Comparison of ENCODE assay signal across 10 cellular contexts in the genomic region with DNA sequence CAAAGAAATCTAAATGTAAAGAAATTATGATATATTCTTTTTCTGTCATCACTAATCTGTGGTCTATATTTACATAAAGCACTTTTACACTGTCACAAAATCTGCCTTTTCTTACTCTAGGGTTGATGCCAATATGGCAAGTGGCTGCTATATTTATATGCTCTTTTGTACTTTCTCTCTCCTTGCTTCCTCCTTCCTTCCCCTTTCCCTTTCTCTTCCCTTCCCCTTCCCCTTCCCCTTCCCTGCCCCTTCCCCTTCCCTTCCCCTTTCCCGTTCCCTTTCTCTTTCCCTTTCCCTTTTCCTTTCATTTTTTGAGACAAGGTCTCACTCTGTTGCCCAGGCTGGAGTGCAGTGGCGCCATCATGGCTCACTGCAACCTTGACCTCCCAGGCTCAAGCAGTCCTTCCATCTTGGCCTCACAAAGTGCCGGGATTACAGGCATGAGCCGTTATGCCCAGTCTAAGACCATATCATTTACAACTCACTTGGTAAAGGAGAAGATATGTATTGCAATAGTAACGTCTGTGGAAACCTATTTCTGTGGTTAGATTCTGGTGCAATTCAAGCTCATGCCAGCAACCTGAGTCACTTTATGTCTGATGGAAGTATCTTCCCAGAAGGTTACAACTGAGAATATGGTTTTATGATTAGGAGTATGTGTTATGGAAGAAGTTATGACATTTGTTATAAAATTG. TPM values are rescaled to one million over a fixed set of nuclear protein-coding genes. Genes with fewer than 3 reads are reported as not detected.
DNase-seq lines count a peak whose midpoint lies in the region; ATAC-seq and TF ChIP-seq lines count a peak whose summit lies in the region.
"Had no signal": no experiment of that assay in that cellular context is flagged by ENCODE, and none has a peak within 500 bp of the region (broad histone marks: within the 10 kb centered on the region; RNA-seq: fewer than 3 reads in every experiment).

No MANE protein-coding gene starts in this region.

- no peaks in the 10 kb centered on the region for H3K36me3 ChIP-seq in ovary

- no peak overlapping the region for H3K27ac ChIP-seq in foreskin keratinocyte
- no peak overlapping the region for H3K27ac ChIP-seq in ovary

- no peak for TF ChIP-seq EP300 in ovary (IDR thresholded peaks at IDR 0.05)

- ATAC-seq in foreskin keratinocyte (peak; percentile 95), Right ventricle myocardium superior (ENCODE audit: poor library complexity) (no peak), GM21529 (IDR thresholded peaks at IDR 0.05; ENCODE audit: unreplicated experiment) (no peak)

- TF ChIP-seq CTCF in foreskin keratinocyte (conservative IDR thresholded peaks at IDR 0.05) (no peak), ovary (IDR thresholded peaks at IDR 0.05) (no peak)

- H3K4me1 ChIP-seq in foreskin keratinocyte (peaks cover 3% of the 10 kb centered on the region), ovary (ENCODE audit: insufficient read depth) (no peaks in the 10 kb centered on the region)

- in situ Hi-C loops in ACHN (cut with HindIII; ENCODE audit: low pct_ligation_motif_present, low pct_unique_long_range_greater_than_20kb, low sequenced_read_pairs): no loop called here

- no peak overlapping the region for H3K4me3 ChIP-seq in ovary

- H3K9me3 ChIP-seq in ovary: no peaks in the 10 kb centered on the region

- DNase-seq in ACHN (peak; percentile 12), HPDE6-E6E7 (ENCODE audit: extremely low spot score) (peak; percentile 62), SKM-1 (lab: John Stamatoyannopoulos, UW; ENCODE audit: unreplicated experiment) (peak; percentile 94), foreskin keratinocyte (peak; percentile 67 to 87), NCI-H345 (lab: John Stamatoyannopoulos, UW) (no peak), Right ventricle myocardium superior (no peak), ovary (no peak)
- DNase-seq: CD4-positive, CD25-positive, alpha-beta regulatory T cell had no signal

- WGBS in ovary, 3 donors: 80 to 85% (median 82%) methylated on average over 5 of the region's 5 CpGs

- no peak for TF ChIP-seq POLR2A in ovary (IDR thresholded peaks at IDR 0.05)

- no peaks in the 10 kb centered on the region for H3K27me3 ChIP-seq in foreskin keratinocyte
- no peaks in the 10 kb centered on the region for H3K27me3 ChIP-seq in ovary

- intact Hi-C loops in Right ventricle myocardium superior (cut with DNase I): no loop called here
- intact Hi-C loops in ovary (cut with DNase I): no loop called here

RNA-seq across cellular contexts. Expression of a gene that starts 13.9 kb away (rescaled TPM):
- total RNA-seq in foreskin keratinocyte: 1.6 and 1.8 TPM in 2 replicates
- polyA plus RNA-seq in foreskin keratinocyte: 1.2 and 1.7 TPM in 2 replicates
- total RNA-seq in Right ventricle myocardium superior: 0.75 TPM
- total RNA-seq in ovary: 10 to 100 TPM in 1 of 7 donors, 1 to 10 TPM in 4, under 1 TPM in 2; 0.40 to 15.4 (median 1.9) TPM
- polyA plus RNA-seq in ovary: 1 to 10 TPM in 1 of 2 donors, under 1 TPM in 1; 0.67 to 3.5 TPM
- total RNA-seq: SK-MEL-5 had no signal

Comparison
In these comparisons a context has a peak if more than half of its experiments do, and no peak if none do; other contexts are left out.
1. DNase-seq: peak in ACHN (single experiment), HPDE6-E6E7 (single experiment), SKM-1 (single experiment) and foreskin keratinocyte (2 of 2); none in NCI-H345 (single experiment), Right ventricle myocardium superior (single experiment) and ovary (0 of 5).